In genomic region chrX:21973321-21974010, GRCh38 we compare ENCODE assay signal across 11 cellular contexts. TPM values are rescaled to one million over a fixed set of nuclear protein-coding genes. Genes with fewer than 3 reads are reported as not detected.
A peak's percentile ranks its signal among the peaks of the same experiment; 100 is the strongest.
DNase-seq lines count a peak whose midpoint lies in the region; ATAC-seq and TF ChIP-seq lines count a peak whose summit lies in the region.
"Had no signal": no experiment of that assay in that cellular context is flagged by ENCODE, and none has a peak within 500 bp of the region (broad histone marks: within the 10 kb centered on the region; RNA-seq: fewer than 3 reads in every experiment).

No MANE protein-coding gene starts in this region.

- no peak overlapping the region for H4K91ac ChIP-seq in mesenchymal stem cell (ENCODE audit: low read length)

- 96% methylated on average over 5 of the region's 12 CpGs for WGBS in mesenchymal stem cell
- WGBS in upper lobe of left lung, 2 donors, result 69 to 81% methylated on average over 10 to 12 of the region's 12 CpGs

- peaks cover 16% of the 10 kb centered on the region for H3K4me1 Mint-ChIP-seq in activated T-helper 17 cell treated with anti-CD3 and anti-CD28 coated beads, Interleukin-2, amount 50 U/mL, for 72 hours

- no peaks in the 10 kb centered on the region for H3K79me1 ChIP-seq in mesenchymal stem cell (replicated peaks; ENCODE audit: low read length, poor library complexity, severe bottlenecking)

- intact Hi-C loops in Right ventricle myocardium superior (cut with DNase I), result loop anchor here (10.0 kb wide), 1 partner anchor 129 kb away; no protein-coding TSS in a partner anchor
- intact Hi-C loops in tibial artery (cut with DNase I; ENCODE audit: low total_unique reads), result loop anchor here (10.0 kb wide), 1 partner anchor 139 kb away; the partner anchor contains the start of gene MBTPS2

- peaks cover 6% of the 10 kb centered on the region for H3K4me1 ChIP-seq in cardiac muscle cell (ENCODE audit: low read depth)
- H3K4me1 ChIP-seq in mesenchymal stem cell (ENCODE audit: control insufficient read depth, insufficient read depth, low read depth, low read length), result peaks cover 9% of the 10 kb centered on the region
- H3K4me1 ChIP-seq in upper lobe of left lung, result peaks cover 0 to 9% (median 3%) of the 10 kb centered on the region in 4 donors
- peaks cover 0 to 29% (median 0%) of the 10 kb centered on the region in 4 donors for H3K4me1 ChIP-seq in tibial artery
- H3K4me1 ChIP-seq: vagina had no signal

- H3K36me3 Mint-ChIP-seq in activated T-helper 17 cell treated with anti-CD3 and anti-CD28 coated beads, Interleukin-2, amount 50 U/mL, for 72 hours (ENCODE audit: low read depth), result peaks cover 88% of the 10 kb centered on the region

- no peak overlapping the region for H2BK120ac ChIP-seq in mesenchymal stem cell (ENCODE audit: low read depth, low read length)

- no peak overlapping the region for H3K14ac ChIP-seq in mesenchymal stem cell (ENCODE audit: low read length in 2 of 2)

- no peak overlapping the region for H2BK15ac ChIP-seq in mesenchymal stem cell (ENCODE audit: low read depth, poor library complexity, severe bottlenecking)

- TF ChIP-seq CTCF in cardiac muscle cell (IDR thresholded peaks at IDR 0.05; ENCODE audit: low read depth, low read length) (no peak), upper lobe of left lung (IDR thresholded peaks at IDR 0.05) (no peak), tibial artery (IDR thresholded peaks at IDR 0.05) (no peak)

- TF ChIP-seq EP300 in upper lobe of left lung (IDR thresholded peaks at IDR 0.05), result no peak

- no peak overlapping the region for H3K23ac ChIP-seq in mesenchymal stem cell (ENCODE audit: low read length in 2 of 2)

- DNase-seq in cardiac muscle cell (ENCODE audit: low read depth in 1 of 2, low spot score in 1 of 2) (no peak), Right ventricle myocardium superior (no peak), mesenchymal stem cell (no peak), upper lobe of left lung (no peak), tibial artery (no peak), amniotic stem cell (lab: John Stamatoyannopoulos, UW) (no peak)
- DNase-seq: AML-193, NCI-H1048 had no signal

- H4K8ac ChIP-seq in mesenchymal stem cell (ENCODE audit: low read length), result no peak overlapping the region

- TF ChIP-seq POLR2A in upper lobe of left lung (IDR thresholded peaks at IDR 0.05), result no peak

- H3K4me3 ChIP-seq in cardiac muscle cell, result no peak overlapping the region
- H3K4me3 ChIP-seq in mesenchymal stem cell (ENCODE audit: insufficient read depth in 1 of 2, low read depth in 1 of 2, low read length in 2 of 2), result no peak overlapping the region
- no peak overlapping the region for H3K4me3 ChIP-seq in upper lobe of left lung
- no peak overlapping the region for H3K4me3 ChIP-seq in tibial artery
- H3K4me3 ChIP-seq: vagina had no signal

- no peaks in the 10 kb centered on the region for H3K9me3 Mint-ChIP-seq in activated T-helper 17 cell treated with anti-CD3 and anti-CD28 coated beads, Interleukin-2, amount 50 U/mL, for 72 hours

- H3K4ac ChIP-seq in mesenchymal stem cell (ENCODE audit: low read depth in 1 of 2, low read length in 2 of 2), result no peak overlapping the region

- H2BK12ac ChIP-seq in mesenchymal stem cell (ENCODE audit: low read length in 2 of 2), result no peak overlapping the region

- ATAC-seq in Right ventricle myocardium superior (ENCODE audit: poor library complexity) (no peak), upper lobe of left lung (ENCODE audit: low FRiP score in 2 of 2) (no peak), GM21515 (IDR thresholded peaks at IDR 0.05; ENCODE audit: unreplicated experiment) (no peak)
- ATAC-seq in activated T-helper 17 cell treated with anti-CD3 and anti-CD28 coated beads, Interleukin-2, amount 50 U/mL, for 72 hours (replicated peaks), result peak; percentile 6

- H3K27me3 Mint-ChIP-seq in activated T-helper 17 cell treated with anti-CD3 and anti-CD28 coated beads, Interleukin-2, amount 50 U/mL, for 72 hours, result no peaks in the 10 kb centered on the region

- H3K27me3 ChIP-seq in cardiac muscle cell (no peaks in the 10 kb centered on the region), mesenchymal stem cell (ENCODE audit: control insufficient read depth in 1 of 2, insufficient read depth in 1 of 2, low read length in 2 of 2) (peaks cover 0 to 9% of the 10 kb centered on the region in 2 experiments), upper lobe of left lung (no peaks in the 10 kb centered on the region), tibial artery (no peaks in the 10 kb centered on the region)
- H3K27me3 ChIP-seq: vagina had no signal

- no peaks in the 10 kb centered on the region for H3K9me3 ChIP-seq in cardiac muscle cell (ENCODE audit: low read depth)
- no peaks in the 10 kb centered on the region for H3K9me3 ChIP-seq in mesenchymal stem cell (ENCODE audit: control insufficient read depth, low read length)
- no peaks in the 10 kb centered on the region for H3K9me3 ChIP-seq in upper lobe of left lung
- H3K9me3 ChIP-seq in tibial artery, result no peaks in the 10 kb centered on the region
- H3K9me3 ChIP-seq: vagina had no signal

- H3K9ac ChIP-seq in mesenchymal stem cell (ENCODE audit: low read length), result no peak overlapping the region

- H2AFZ ChIP-seq in mesenchymal stem cell (ENCODE audit: low read depth, low read length), result no peak overlapping the region

- peak overlapping the region; percentile 78 for H3K4me3 Mint-ChIP-seq in activated T-helper 17 cell treated with anti-CD3 and anti-CD28 coated beads, Interleukin-2, amount 50 U/mL, for 72 hours

- H3K27ac Mint-ChIP-seq in activated T-helper 17 cell treated with anti-CD3 and anti-CD28 coated beads, Interleukin-2, amount 50 U/mL, for 72 hours, result peak overlapping the region; percentile 92

- H2BK5ac ChIP-seq in mesenchymal stem cell (ENCODE audit: low read depth, low read length, poor library complexity, severe bottlenecking), result no peak overlapping the region

- H3K4me2 ChIP-seq in mesenchymal stem cell (ENCODE audit: low read length, poor library complexity, severe bottlenecking), result no peak overlapping the region

- H3K27ac ChIP-seq in cardiac muscle cell (peak overlapping the region; percentile 62), mesenchymal stem cell (ENCODE audit: low read length, poor library complexity, severe bottlenecking) (peak overlapping the region; percentile 88), upper lobe of left lung (peak overlapping the region; percentile 40 to 63 (median 55)), tibial artery (peak overlapping the region in 1 of 2 donors; percentile 35)

- H3K36me3 ChIP-seq in cardiac muscle cell (peaks cover 43% of the 10 kb centered on the region), mesenchymal stem cell (ENCODE audit: control insufficient read depth in 1 of 2, insufficient read depth in 2 of 2, low read depth in 1 of 2, low read length in 2 of 2) (peaks cover 0 to 47% of the 10 kb centered on the region in 2 experiments), upper lobe of left lung (peaks cover 0 to 16% (median 0%) of the 10 kb centered on the region in 4 donors), tibial artery (peaks cover 0 to 19% (median 7%) of the 10 kb centered on the region in 3 donors)

- peak overlapping the region; percentile 27 for H2AK5ac ChIP-seq in mesenchymal stem cell (ENCODE audit: low read length, severe bottlenecking)

- no peak overlapping the region for H3K18ac ChIP-seq in mesenchymal stem cell (ENCODE audit: low read depth in 1 of 2, low read length in 2 of 2)

RNA-seq across cellular contexts. Expression of gene SMS, which starts 33.0 kb away (rescaled TPM):
- total RNA-seq in cardiac muscle cell, result 213 and 253 TPM in 2 replicates
- 403 and 501 TPM in 2 replicates for polyA plus RNA-seq in cardiac muscle cell
- 53.3 TPM for total RNA-seq in Right ventricle myocardium superior
- total RNA-seq in activated T-helper 17 cell treated with anti-CD3 and anti-CD28 coated beads, Interleukin-2, amount 50 U/mL, for 72 hours, result 100 to 1,000 TPM; 102 to 109 TPM
- polyA plus RNA-seq in mesenchymal stem cell (2013, experiment 1 of 2), result 63.7 TPM
- 65.0 TPM for polyA plus RNA-seq in mesenchymal stem cell (2013, experiment 2 of 2)
- 10 to 100 TPM; 23.3 to 53.5 (median 50.2) TPM for total RNA-seq in upper lobe of left lung

RNA-seq across cellular contexts. Expression of gene PHEX, which starts 58.7 kb away (rescaled TPM):
- total RNA-seq in cardiac muscle cell (0.21 and 0.42 TPM in 2 replicates), Right ventricle myocardium superior (0.08 TPM), upper lobe of left lung (1 to 10 TPM in 5 of 6 donors, under 1 TPM in 1; 0.80 to 4.9 (median 1.4) TPM)
- polyA plus RNA-seq in cardiac muscle cell, result 0.39 and 0.62 TPM in 2 replicates
- total RNA-seq in activated T-helper 17 cell treated with anti-CD3 and anti-CD28 coated beads, Interleukin-2, amount 50 U/mL, for 72 hours, result 1 to 10 TPM in 1 of 2 donors, under 1 TPM in 1; 0.19 to 1.9 TPM
- 0.41 TPM for polyA plus RNA-seq in mesenchymal stem cell (2013, experiment 1 of 2)
- 0.34 TPM for polyA plus RNA-seq in mesenchymal stem cell (2013, experiment 2 of 2)
